In the genomic region with DNA sequence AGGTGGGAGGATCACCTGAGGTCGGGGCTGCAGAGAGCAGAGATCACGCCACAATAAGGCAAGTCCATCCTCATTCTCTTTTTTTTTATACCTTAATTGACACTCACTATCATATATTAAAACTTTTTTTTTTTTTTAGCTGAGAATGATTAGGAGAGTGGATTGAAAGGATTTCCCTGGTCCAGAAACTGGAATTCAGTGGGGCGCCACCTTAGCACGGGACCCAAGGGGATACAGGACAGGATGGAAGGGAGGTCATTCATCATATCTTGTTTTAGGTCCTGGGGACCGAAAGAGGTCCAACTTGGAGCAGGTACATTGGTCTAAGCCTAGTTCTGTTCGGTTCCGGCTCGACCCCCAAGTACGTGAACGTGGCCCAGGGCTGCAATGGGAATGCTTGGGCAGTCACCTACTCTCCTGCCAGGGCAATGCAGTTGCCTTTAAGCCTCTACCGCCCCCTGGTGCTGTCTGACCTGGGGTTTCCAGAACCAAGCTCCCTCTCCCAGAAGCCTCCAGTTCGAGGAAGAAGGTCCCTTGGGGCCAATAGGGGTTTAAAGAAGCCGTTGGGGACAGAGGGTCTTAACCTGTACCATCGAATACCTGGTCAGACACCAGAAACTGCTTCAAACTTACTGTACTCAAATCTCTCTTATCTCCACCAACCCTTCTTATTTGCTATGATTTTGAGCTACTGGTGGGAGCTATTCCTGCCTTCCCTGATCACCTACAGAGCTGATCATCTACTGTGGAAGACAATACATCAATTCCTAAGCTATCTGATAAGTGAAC, we compare ENCODE assay signal across 1 cellular context.
TF ChIP-seq lines count a peak whose summit lies in the region.

No MANE protein-coding gene starts in this region.

TF ChIP-seq in HepG2, 621 proteins besides CTCF, POLR2A, EP300 and RAD21 (continued from another document and continues in another):
- TF ChIP-seq YY1 (IDR thresholded peaks at IDR 0.05; ENCODE audit: insufficient read depth, insufficient replicate concordance, low read depth, low read length) (peak; percentile 49), ZNF484 (CRISPR knock-in tag; IDR thresholded peaks at IDR 0.05; ENCODE audit: borderline replicate concordance, low read depth) (no peak), SYNCRIP (IDR thresholded peaks at IDR 0.05; ENCODE audit: insufficient read depth, low read depth, low read length) (no peak), NR2F6 (IDR thresholded peaks at IDR 0.05) (no peak), NR2F6 (CRISPR knock-in tag; IDR thresholded peaks at IDR 0.05) (no peak), ZNF296 (CRISPR knock-in tag; conservative IDR thresholded peaks at IDR 0.05) (no peak), ZNF33A (CRISPR knock-in tag; IDR thresholded peaks at IDR 0.05; ENCODE audit: borderline replicate concordance) (no peak), ZNF737 (CRISPR knock-in tag; IDR thresholded peaks at IDR 0.05; ENCODE audit: borderline replicate concordance) (no peak), ZBTB14 (CRISPR knock-in tag; IDR thresholded peaks at IDR 0.05) (no peak), ONECUT2 (CRISPR knock-in tag; IDR thresholded peaks at IDR 0.05) (no peak), DPF2 (CRISPR knock-in tag; IDR thresholded peaks at IDR 0.05; ENCODE audit: borderline replicate concordance, low read depth) (no peak), SALL2 (CRISPR knock-in tag; IDR thresholded peaks at IDR 0.05) (no peak), DR1 (CRISPR knock-in tag; IDR thresholded peaks at IDR 0.05) (no peak), ZNF207 (IDR thresholded peaks at IDR 0.05; ENCODE audit: borderline replicate concordance) (no peak), MAZ (IDR thresholded peaks at IDR 0.05; ENCODE audit: borderline replicate concordance, low read depth, low read length) (no peak), MAZ (CRISPR knock-in tag; IDR thresholded peaks at IDR 0.05; ENCODE audit: low read depth) (peak; percentile 70), MIER2 (CRISPR knock-in tag; IDR thresholded peaks at IDR 0.05) (no peak), TERF1 (CRISPR knock-in tag; IDR thresholded peaks at IDR 0.05) (no peak), ZNF670 (CRISPR knock-in tag; IDR thresholded peaks at IDR 0.05; ENCODE audit: borderline replicate concordance) (no peak), ZNF451 (CRISPR knock-in tag; IDR thresholded peaks at IDR 0.05) (no peak), FOSL2 (CRISPR knock-in tag; IDR thresholded peaks at IDR 0.05) (no peak), FOXO1 (CRISPR knock-in tag; IDR thresholded peaks at IDR 0.05) (peak; percentile 46; the same call in 1 of the 2 replicates), NR2F1 (CRISPR knock-in tag; IDR thresholded peaks at IDR 0.05) (peak in 1 of 2 experiments; percentile 7; a peak in 1 of 4 replicates), MIER3 (CRISPR knock-in tag; IDR thresholded peaks at IDR 0.05; ENCODE audit: borderline replicate concordance) (no peak), ARNT (IDR thresholded peaks at IDR 0.05) (no peak), ZNF607 (CRISPR knock-in tag; IDR thresholded peaks at IDR 0.05; ENCODE audit: borderline replicate concordance) (no peak), KDM1A (CRISPR knock-in tag; IDR thresholded peaks at IDR 0.05) (no peak), MBD4 (IDR thresholded peaks at IDR 0.05; ENCODE audit: borderline replicate concordance, low read length) (no peak), ZNF550 (CRISPR knock-in tag; IDR thresholded peaks at IDR 0.05; ENCODE audit: borderline replicate concordance) (no peak), ZNF253 (CRISPR knock-in tag; IDR thresholded peaks at IDR 0.05; ENCODE audit: borderline replicate concordance) (no peak), ZNF562 (CRISPR knock-in tag; IDR thresholded peaks at IDR 0.05; ENCODE audit: borderline replicate concordance) (no peak), FOXK2 (IDR thresholded peaks at IDR 0.05) (no peak), DMAP1 (CRISPR knock-in tag; IDR thresholded peaks at IDR 0.05) (no peak; the same call in 1 of the 2 replicates), TRIM24 (CRISPR knock-in tag; IDR thresholded peaks at IDR 0.05) (no peak), KAT2B (IDR thresholded peaks at IDR 0.05; ENCODE audit: borderline replicate concordance, low read depth, low read length) (no peak), ZNF780A (CRISPR knock-in tag; IDR thresholded peaks at IDR 0.05) (no peak), ATAD3A (CRISPR knock-in tag; IDR thresholded peaks at IDR 0.05) (no peak), CC2D1A (CRISPR knock-in tag; IDR thresholded peaks at IDR 0.05) (no peak), TCF7L2 (IDR thresholded peaks at IDR 0.05; ENCODE audit: low read depth, low read length) (no peak)
- TF ChIP-seq, protein P1, sequence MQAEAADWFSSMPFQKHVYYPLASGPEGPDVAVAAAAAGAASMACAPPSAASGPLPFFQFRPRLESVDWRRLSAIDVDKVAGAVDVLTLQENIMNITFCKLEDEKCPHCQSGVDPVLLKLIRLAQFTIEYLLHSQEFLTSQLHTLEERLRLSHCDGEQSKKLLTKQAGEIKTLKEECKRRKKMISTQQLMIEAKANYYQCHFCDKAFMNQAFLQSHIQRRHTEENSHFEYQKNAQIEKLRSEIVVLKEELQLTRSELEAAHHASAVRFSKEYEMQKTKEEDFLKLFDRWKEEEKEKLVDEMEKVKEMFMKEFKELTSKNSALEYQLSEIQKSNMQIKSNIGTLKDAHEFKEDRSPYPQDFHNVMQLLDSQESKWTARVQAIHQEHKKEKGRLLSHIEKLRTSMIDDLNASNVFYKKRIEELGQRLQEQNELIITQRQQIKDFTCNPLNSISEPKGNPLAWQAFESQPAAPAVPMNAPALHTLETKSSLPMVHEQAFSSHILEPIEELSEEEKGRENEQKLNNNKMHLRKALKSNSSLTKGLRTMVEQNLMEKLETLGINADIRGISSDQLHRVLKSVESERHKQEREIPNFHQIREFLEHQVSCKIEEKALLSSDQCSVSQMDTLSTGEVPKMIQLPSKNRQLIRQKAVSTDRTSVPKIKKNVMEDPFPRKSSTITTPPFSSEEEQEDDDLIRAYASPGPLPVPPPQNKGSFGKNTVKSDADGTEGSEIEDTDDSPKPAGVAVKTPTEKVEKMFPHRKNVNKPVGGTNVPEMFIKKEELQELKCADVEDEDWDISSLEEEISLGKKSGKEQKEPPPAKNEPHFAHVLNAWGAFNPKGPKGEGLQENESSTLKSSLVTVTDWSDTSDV (CRISPR knock-in tag; IDR thresholded peaks at IDR 0.05): no peak
- TF ChIP-seq, protein P2, sequence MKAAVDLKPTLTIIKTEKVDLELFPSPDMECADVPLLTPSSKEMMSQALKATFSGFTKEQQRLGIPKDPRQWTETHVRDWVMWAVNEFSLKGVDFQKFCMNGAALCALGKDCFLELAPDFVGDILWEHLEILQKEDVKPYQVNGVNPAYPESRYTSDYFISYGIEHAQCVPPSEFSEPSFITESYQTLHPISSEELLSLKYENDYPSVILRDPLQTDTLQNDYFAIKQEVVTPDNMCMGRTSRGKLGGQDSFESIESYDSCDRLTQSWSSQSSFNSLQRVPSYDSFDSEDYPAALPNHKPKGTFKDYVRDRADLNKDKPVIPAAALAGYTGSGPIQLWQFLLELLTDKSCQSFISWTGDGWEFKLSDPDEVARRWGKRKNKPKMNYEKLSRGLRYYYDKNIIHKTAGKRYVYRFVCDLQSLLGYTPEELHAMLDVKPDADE (CRISPR knock-in tag; IDR thresholded peaks at IDR 0.05): no peak
- TF ChIP-seq, protein P3, sequence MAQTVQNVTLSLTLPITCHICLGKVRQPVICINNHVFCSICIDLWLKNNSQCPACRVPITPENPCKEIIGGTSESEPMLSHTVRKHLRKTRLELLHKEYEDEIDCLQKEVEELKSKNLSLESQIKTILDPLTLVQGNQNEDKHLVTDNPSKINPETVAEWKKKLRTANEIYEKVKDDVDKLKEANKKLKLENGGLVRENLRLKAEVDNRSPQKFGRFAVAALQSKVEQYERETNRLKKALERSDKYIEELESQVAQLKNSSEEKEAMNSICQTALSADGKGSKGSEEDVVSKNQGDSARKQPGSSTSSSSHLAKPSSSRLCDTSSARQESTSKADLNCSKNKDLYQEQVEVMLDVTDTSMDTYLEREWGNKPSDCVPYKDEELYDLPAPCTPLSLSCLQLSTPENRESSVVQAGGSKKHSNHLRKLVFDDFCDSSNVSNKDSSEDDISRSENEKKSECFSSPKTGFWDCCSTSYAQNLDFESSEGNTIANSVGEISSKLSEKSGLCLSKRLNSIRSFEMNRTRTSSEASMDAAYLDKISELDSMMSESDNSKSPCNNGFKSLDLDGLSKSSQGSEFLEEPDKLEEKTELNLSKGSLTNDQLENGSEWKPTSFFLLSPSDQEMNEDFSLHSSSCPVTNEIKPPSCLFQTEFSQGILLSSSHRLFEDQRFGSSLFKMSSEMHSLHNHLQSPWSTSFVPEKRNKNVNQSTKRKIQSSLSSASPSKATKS (CRISPR knock-in tag; IDR thresholded peaks at IDR 0.05): no peak
- TF ChIP-seq, protein P4, sequence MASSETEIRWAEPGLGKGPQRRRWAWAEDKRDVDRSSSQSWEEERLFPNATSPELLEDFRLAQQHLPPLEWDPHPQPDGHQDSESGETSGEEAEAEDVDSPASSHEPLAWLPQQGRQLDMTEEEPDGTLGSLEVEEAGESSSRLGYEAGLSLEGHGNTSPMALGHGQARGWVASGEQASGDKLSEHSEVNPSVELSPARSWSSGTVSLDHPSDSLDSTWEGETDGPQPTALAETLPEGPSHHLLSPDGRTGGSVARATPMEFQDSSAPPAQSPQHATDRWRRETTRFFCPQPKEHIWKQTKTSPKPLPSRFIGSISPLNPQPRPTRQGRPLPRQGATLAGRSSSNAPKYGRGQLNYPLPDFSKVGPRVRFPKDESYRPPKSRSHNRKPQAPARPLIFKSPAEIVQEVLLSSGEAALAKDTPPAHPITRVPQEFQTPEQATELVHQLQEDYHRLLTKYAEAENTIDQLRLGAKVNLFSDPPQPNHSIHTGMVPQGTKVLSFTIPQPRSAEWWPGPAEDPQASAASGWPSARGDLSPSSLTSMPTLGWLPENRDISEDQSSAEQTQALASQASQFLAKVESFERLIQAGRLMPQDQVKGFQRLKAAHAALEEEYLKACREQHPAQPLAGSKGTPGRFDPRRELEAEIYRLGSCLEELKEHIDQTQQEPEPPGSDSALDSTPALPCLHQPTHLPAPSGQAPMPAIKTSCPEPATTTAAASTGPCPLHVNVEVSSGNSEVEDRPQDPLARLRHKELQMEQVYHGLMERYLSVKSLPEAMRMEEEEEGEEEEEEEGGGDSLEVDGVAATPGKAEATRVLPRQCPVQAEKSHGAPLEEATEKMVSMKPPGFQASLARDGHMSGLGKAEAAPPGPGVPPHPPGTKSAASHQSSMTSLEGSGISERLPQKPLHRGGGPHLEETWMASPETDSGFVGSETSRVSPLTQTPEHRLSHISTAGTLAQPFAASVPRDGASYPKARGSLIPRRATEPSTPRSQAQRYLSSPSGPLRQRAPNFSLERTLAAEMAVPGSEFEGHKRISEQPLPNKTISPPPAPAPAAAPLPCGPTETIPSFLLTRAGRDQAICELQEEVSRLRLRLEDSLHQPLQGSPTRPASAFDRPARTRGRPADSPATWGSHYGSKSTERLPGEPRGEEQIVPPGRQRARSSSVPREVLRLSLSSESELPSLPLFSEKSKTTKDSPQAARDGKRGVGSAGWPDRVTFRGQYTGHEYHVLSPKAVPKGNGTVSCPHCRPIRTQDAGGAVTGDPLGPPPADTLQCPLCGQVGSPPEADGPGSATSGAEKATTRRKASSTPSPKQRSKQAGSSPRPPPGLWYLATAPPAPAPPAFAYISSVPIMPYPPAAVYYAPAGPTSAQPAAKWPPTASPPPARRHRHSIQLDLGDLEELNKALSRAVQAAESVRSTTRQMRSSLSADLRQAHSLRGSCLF (CRISPR knock-in tag; IDR thresholded peaks at IDR 0.05; ENCODE audit: borderline replicate concordance): no peak
- TF ChIP-seq, protein P5, sequence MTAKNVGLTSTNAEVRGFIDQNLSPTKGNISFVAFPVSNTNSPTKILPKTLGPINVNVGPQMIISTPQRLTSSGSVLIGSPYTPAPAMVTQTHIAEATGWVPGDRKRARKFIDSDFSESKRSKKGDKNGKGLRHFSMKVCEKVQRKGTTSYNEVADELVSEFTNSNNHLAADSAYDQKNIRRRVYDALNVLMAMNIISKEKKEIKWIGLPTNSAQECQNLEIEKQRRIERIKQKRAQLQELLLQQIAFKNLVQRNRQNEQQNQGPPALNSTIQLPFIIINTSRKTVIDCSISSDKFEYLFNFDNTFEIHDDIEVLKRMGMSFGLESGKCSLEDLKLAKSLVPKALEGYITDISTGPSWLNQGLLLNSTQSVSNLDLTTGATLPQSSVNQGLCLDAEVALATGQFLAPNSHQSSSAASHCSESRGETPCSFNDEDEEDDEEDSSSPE (CRISPR knock-in tag; IDR thresholded peaks at IDR 0.05): no peak
